In genomic region chr6:8432614-8433013, GRCh38 we compare ENCODE assay signal across 19 cellular contexts. TPM values are rescaled to one million over a fixed set of nuclear protein-coding genes. Genes with fewer than 3 reads are reported as not detected.
DNase-seq lines count a peak whose midpoint lies in the region; ATAC-seq and TF ChIP-seq lines count a peak whose summit lies in the region.
"Had no signal": no experiment of that assay in that cellular context is flagged by ENCODE, and none has a peak within 500 bp of the region (broad histone marks: within the 10 kb centered on the region; RNA-seq: fewer than 3 reads in every experiment).

No MANE protein-coding gene starts in this region.

- H3K27me3 ChIP-seq in foreskin keratinocyte (no peaks in the 10 kb centered on the region), upper lobe of right lung (no peaks in the 10 kb centered on the region), brain microvascular endothelial cell (replicated peaks) (no peaks in the 10 kb centered on the region)
- H3K27me3 ChIP-seq: ascending aorta had no signal

- no peaks in the 10 kb centered on the region for H3K27me3 Mint-ChIP-seq in stimulated activated naive CD8-positive, alpha-beta T cell treated with anti-CD3 and anti-CD28 coated beads, Interleukin-15, Interleukin-2, amounts not matched to agents 100 ng/mL and 50 ng/mL, for 24 hours
- H3K27me3 Mint-ChIP-seq in activated T-helper 2 cell treated with anti-CD3 and anti-CD28 coated beads, Interferon-gamma antibody, Interleukin-2, Interleukin-4, amounts not matched to agents 10 μg/mL and 5 μg/mL and 100 μg/mL, durations not matched to agents 14 hours and 24 hours and 36 hours (ENCODE audit: low read depth): no peaks in the 10 kb centered on the region
- H3K27me3 Mint-ChIP-seq: activated T-cell treated with anti-CD3 and anti-CD28 coated beads, Interleukin-2, amount 50 U/mL, for 24 hours; progenitor cell of endocrine pancreas had no signal

- H3K9me3 Mint-ChIP-seq in stimulated activated naive CD8-positive, alpha-beta T cell treated with anti-CD3 and anti-CD28 coated beads, Interleukin-15, Interleukin-2, amounts not matched to agents 100 ng/mL and 50 ng/mL, for 24 hours: no peaks in the 10 kb centered on the region
- peaks cover 4% of the 10 kb centered on the region for H3K9me3 Mint-ChIP-seq in activated T-helper 2 cell treated with anti-CD3 and anti-CD28 coated beads, Interferon-gamma antibody, Interleukin-2, Interleukin-4, amounts not matched to agents 10 μg/mL and 5 μg/mL and 100 μg/mL, durations not matched to agents 14 hours and 24 hours and 36 hours

- H3K4me1 ChIP-seq in foreskin keratinocyte (peaks cover 8% of the 10 kb centered on the region), upper lobe of right lung (peaks cover 22% of the 10 kb centered on the region)

- in situ Hi-C loops in brain microvascular endothelial cell (cut with HindIII; ENCODE audit: low pct_ligation_motif_present, low sequenced_read_pairs): no loop called here

- no peak overlapping the region for H3K27ac Mint-ChIP-seq in stimulated activated naive CD8-positive, alpha-beta T cell treated with anti-CD3 and anti-CD28 coated beads, Interleukin-15, Interleukin-2, amounts not matched to agents 100 ng/mL and 50 ng/mL, for 24 hours
- H3K27ac Mint-ChIP-seq in activated T-helper 2 cell treated with anti-CD3 and anti-CD28 coated beads, Interferon-gamma antibody, Interleukin-2, Interleukin-4, amounts not matched to agents 10 μg/mL and 5 μg/mL and 100 μg/mL, durations not matched to agents 14 hours and 24 hours and 36 hours: no peak overlapping the region

- peak overlapping the region; percentile 93 for H3K4me3 ChIP-seq in upper lobe of right lung
- no peak overlapping the region for H3K4me3 ChIP-seq in brain microvascular endothelial cell (ENCODE audit: low read depth, low read length)

- H3K36me3 ChIP-seq in upper lobe of right lung: peaks cover 3% of the 10 kb centered on the region
- H3K36me3 ChIP-seq in brain microvascular endothelial cell (replicated peaks): no peaks in the 10 kb centered on the region

- peaks cover 42% of the 10 kb centered on the region for H3K4me1 Mint-ChIP-seq in stimulated activated naive CD8-positive, alpha-beta T cell treated with anti-CD3 and anti-CD28 coated beads, Interleukin-15, Interleukin-2, amounts not matched to agents 100 ng/mL and 50 ng/mL, for 24 hours (ENCODE audit: low read depth)
- H3K4me1 Mint-ChIP-seq in activated T-helper 2 cell treated with anti-CD3 and anti-CD28 coated beads, Interferon-gamma antibody, Interleukin-2, Interleukin-4, amounts not matched to agents 10 μg/mL and 5 μg/mL and 100 μg/mL, durations not matched to agents 14 hours and 24 hours and 36 hours (ENCODE audit: low read depth): peaks cover 29% of the 10 kb centered on the region

- H3K4me3 Mint-ChIP-seq in stimulated activated naive CD8-positive, alpha-beta T cell treated with anti-CD3 and anti-CD28 coated beads, Interleukin-15, Interleukin-2, amounts not matched to agents 100 ng/mL and 50 ng/mL, for 24 hours: peak overlapping the region; percentile 1
- no peak overlapping the region for H3K4me3 Mint-ChIP-seq in activated T-helper 2 cell treated with anti-CD3 and anti-CD28 coated beads, Interferon-gamma antibody, Interleukin-2, Interleukin-4, amounts not matched to agents 10 μg/mL and 5 μg/mL and 100 μg/mL, durations not matched to agents 14 hours and 24 hours and 36 hours (ENCODE audit: low read depth)

- H3K36me3 Mint-ChIP-seq in stimulated activated naive CD8-positive, alpha-beta T cell treated with anti-CD3 and anti-CD28 coated beads, Interleukin-15, Interleukin-2, amounts not matched to agents 100 ng/mL and 50 ng/mL, for 24 hours (ENCODE audit: low read depth): peaks cover 32% of the 10 kb centered on the region
- H3K36me3 Mint-ChIP-seq in activated T-helper 2 cell treated with anti-CD3 and anti-CD28 coated beads, Interferon-gamma antibody, Interleukin-2, Interleukin-4, amounts not matched to agents 10 μg/mL and 5 μg/mL and 100 μg/mL, durations not matched to agents 14 hours and 24 hours and 36 hours (ENCODE audit: low read depth): peaks cover 24% of the 10 kb centered on the region

- no peak for DNase-seq in stimulated activated naive CD8-positive, alpha-beta T cell treated with anti-CD3 and anti-CD28 coated beads, Interleukin-15, Interleukin-2, amounts not matched to agents 100 U/mL and 50 U/mL, for 24 hours
- DNase-seq in RKO (ENCODE audit: low spot score) (peak; percentile 58), foreskin keratinocyte (no peak), upper lobe of right lung (no peak), brain microvascular endothelial cell (no peak)
- DNase-seq in activated T-helper 2 cell treated with anti-CD3 and anti-CD28 coated beads, Interferon-gamma antibody, Interleukin-2, Interleukin-4, amounts not matched to agents 10 μg/mL and 5 μg/mL and 100 μg/mL, durations not matched to agents 14 hours and 24 hours and 36 hours (ENCODE audit: low spot score): no peak
- DNase-seq: activated CD4-positive, alpha-beta T cell treated with anti-CD3 and anti-CD28 coated beads, Interleukin-2, amount 50 U/mL, for 48 hours; activated T-cell treated with anti-CD3 and anti-CD28 coated beads, Interleukin-2, amount 50 U/mL, for 24 hours; DMS 273 treated with DMSO at 0.1 percent for 48 hours; erythroblast; NCI-H2029 treated with DMSO at 0.1 percent for 48 hours; NCI-H510A treated with DMSO at 0.1 percent for 48 hours; stimulated activated CD4-positive, alpha-beta T cell treated with anti-CD3 and anti-CD28 coated beads, Interleukin-15, amount 100 ng/mL, for 24 hours had no signal

- no peak overlapping the region for H3K27ac ChIP-seq in foreskin keratinocyte
- H3K27ac ChIP-seq in upper lobe of right lung: no peak overlapping the region
- no peak overlapping the region for H3K27ac ChIP-seq in brain microvascular endothelial cell
- H3K27ac ChIP-seq: ascending aorta, coronary artery had no signal

- intact Hi-C loops in upper lobe of right lung (cut with DNase I): no loop called here
- intact Hi-C loops in activated T-helper 2 cell treated with anti-CD3 and anti-CD28 coated beads, Interferon-gamma antibody, Interleukin-2, Interleukin-4, amounts not matched to agents 10 μg/mL and 5 μg/mL and 100 μg/mL, durations not matched to agents 14 hours and 24 hours and 36 hours (cut with micrococcal nuclease): loop anchor here (10.0 kb wide), 1 partner anchor 518 kb away; the partner anchor contains the start of gene TXNDC5

- H3K9me3 ChIP-seq in upper lobe of right lung: no peaks in the 10 kb centered on the region
- H3K9me3 ChIP-seq: ascending aorta had no signal

- ATAC-seq in stimulated activated naive CD8-positive, alpha-beta T cell treated with anti-CD3 and anti-CD28 coated beads, Interleukin-15, Interleukin-2, amounts not matched to agents 100 U/mL and 50 U/mL, for 24 hours: no peak
- ATAC-seq in foreskin keratinocyte (peak; percentile 44), upper lobe of right lung (no peak), GM19467 (IDR thresholded peaks at IDR 0.05; ENCODE audit: unreplicated experiment) (no peak)
- ATAC-seq: left lobe of liver had no signal

- TF ChIP-seq CTCF in foreskin keratinocyte (conservative IDR thresholded peaks at IDR 0.05) (no peak), upper lobe of right lung (IDR thresholded peaks at IDR 0.05) (no peak), brain microvascular endothelial cell (IDR thresholded peaks at IDR 0.05; ENCODE audit: low read depth, low read length, missing control alignments) (no peak)

RNA-seq across cellular contexts. Expression of gene SLC35B3, which starts 2.7 kb away (rescaled TPM):
- 15.4 and 16.7 TPM in 2 replicates for total RNA-seq in foreskin keratinocyte
- 12.3 and 13.2 TPM in 2 replicates for polyA plus RNA-seq in foreskin keratinocyte
- 16.9 TPM for total RNA-seq in upper lobe of right lung
- total RNA-seq in activated T-helper 2 cell treated with anti-CD3 and anti-CD28 coated beads, Interferon-gamma antibody, Interleukin-2, Interleukin-4, amounts not matched to agents 10 μg/mL and 5 μg/mL and 100 μg/mL, durations not matched to agents 14 hours and 24 hours and 36 hours: 6.3 and 7.0 TPM in 2 replicates
